ENCODE assay signal across 8 cellular contexts in genomic region chr3:184016820-184017671, GRCh38. TPM values are rescaled to one million over a fixed set of nuclear protein-coding genes. Genes with fewer than 3 reads are reported as not detected.
A peak's percentile ranks its signal among the peaks of the same experiment; 100 is the strongest.
DNase-seq lines count a peak whose midpoint lies in the region; ATAC-seq and TF ChIP-seq lines count a peak whose summit lies in the region.

No MANE protein-coding gene starts in this region.

- H3K9me3 ChIP-seq in stomach smooth muscle (ENCODE audit: control insufficient read depth in 2 of 2, low read length in 2 of 2): no peaks in the 10 kb centered on the region

- peak overlapping the region; percentile 84 to 85 for H3K9ac ChIP-seq in stomach smooth muscle (ENCODE audit: low read length in 2 of 2)

- peak; percentile 96 to 99 (median 97) for TF ChIP-seq CTCF in nephron (IDR thresholded peaks at IDR 0.05; ENCODE audit: unreplicated experiment in 3 of 3)

- no peaks in the 10 kb centered on the region for H3K27me3 ChIP-seq in stomach smooth muscle (ENCODE audit: control insufficient read depth in 1 of 2, insufficient read depth in 2 of 2, low read length in 2 of 2)

- H3K4me3 ChIP-seq in stomach smooth muscle (ENCODE audit: low read length in 2 of 2): peak overlapping the region; percentile 92 to 99

- H3K4me3 Mint-ChIP-seq in activated T-cell treated with anti-CD3 and anti-CD28 coated beads, Interleukin-2, amount 50 U/mL, for 4 hours: peak overlapping the region; percentile 99
- peak overlapping the region; percentile 100 for H3K4me3 Mint-ChIP-seq in nephron

- peak; percentile 55 for DNase-seq in COLO668 (lab: John Stamatoyannopoulos, UW; ENCODE audit: unreplicated experiment)
- DNase-seq in NCI-H82 treated with DMSO at 0.1 percent for 48 hours (lab: John Stamatoyannopoulos, UW; ENCODE audit: unreplicated experiment): peak; percentile 38
- DNase-seq in activated T-cell treated with anti-CD3 and anti-CD28 coated beads, Interleukin-2, amount 50 U/mL, for 4 hours: peak; percentile 25
- peak; percentile 44 for DNase-seq in fibroblast of peridontal ligament (ENCODE audit: extremely low read depth)

- peak overlapping the region; percentile 63 to 98 (median 86) for H3K27ac Mint-ChIP-seq in nephron

- H3K4me1 ChIP-seq in stomach smooth muscle (ENCODE audit: control insufficient read depth, insufficient read depth, low read length): peaks cover 18% of the 10 kb centered on the region

- no peak overlapping the region for H3K27ac ChIP-seq in stomach smooth muscle (ENCODE audit: low read length)

- peaks cover 6% of the 10 kb centered on the region for H3K27me3 Mint-ChIP-seq in activated T-cell treated with anti-CD3 and anti-CD28 coated beads, Interleukin-2, amount 50 U/mL, for 4 hours (ENCODE audit: low read depth)
- peaks cover 4% of the 10 kb centered on the region for H3K27me3 Mint-ChIP-seq in nephron (ENCODE audit: low read depth)

- no peaks in the 10 kb centered on the region for H3K36me3 ChIP-seq in stomach smooth muscle (ENCODE audit: control insufficient read depth in 2 of 2, insufficient read depth in 2 of 2, low read length in 2 of 2)

- H3K36me3 Mint-ChIP-seq in activated T-cell treated with anti-CD3 and anti-CD28 coated beads, Interleukin-2, amount 50 U/mL, for 4 hours (ENCODE audit: insufficient read depth): peaks cover 10% of the 10 kb centered on the region
- H3K36me3 Mint-ChIP-seq in nephron (ENCODE audit: low read depth): peaks cover 25% of the 10 kb centered on the region

- H3K4me1 Mint-ChIP-seq in activated T-cell treated with anti-CD3 and anti-CD28 coated beads, Interleukin-2, amount 50 U/mL, for 4 hours (ENCODE audit: low read depth): peaks cover 26% of the 10 kb centered on the region
- peaks cover 35% of the 10 kb centered on the region for H3K4me1 Mint-ChIP-seq in nephron

- no peaks in the 10 kb centered on the region for H3K9me3 Mint-ChIP-seq in activated T-cell treated with anti-CD3 and anti-CD28 coated beads, Interleukin-2, amount 50 U/mL, for 4 hours
- peaks cover 3% of the 10 kb centered on the region for H3K9me3 Mint-ChIP-seq in nephron

- peak; percentile 69 for ATAC-seq in GM19372 (IDR thresholded peaks at IDR 0.05; ENCODE audit: low read depth, unreplicated experiment)
- ATAC-seq in HG03442 (IDR thresholded peaks at IDR 0.05; ENCODE audit: unreplicated experiment): peak; percentile 66
- ATAC-seq in activated T-cell treated with anti-CD3 and anti-CD28 coated beads, Interleukin-2, amount 50 U/mL, for 4 hours: peak; percentile 79 to 86

RNA-seq across cellular contexts. Expression of gene ABCC5, which starts 0.6 kb away (rescaled TPM):
- 10 to 100 TPM; 10.0 to 12.5 (median 12.4) TPM for total RNA-seq in activated T-cell treated with anti-CD3 and anti-CD28 coated beads, Interleukin-2, amount 50 U/mL, for 4 hours

RNA-seq across cellular contexts. Expression of gene HTR3D, which starts 14.5 kb away (rescaled TPM):
- total RNA-seq in activated T-cell treated with anti-CD3 and anti-CD28 coated beads, Interleukin-2, amount 50 U/mL, for 4 hours: not detected

RNA-seq across cellular contexts. Expression of gene HTR3C, which starts 35.8 kb away (rescaled TPM):
- not detected for total RNA-seq in activated T-cell treated with anti-CD3 and anti-CD28 coated beads, Interleukin-2, amount 50 U/mL, for 4 hours
